ENCODE assay signal across 12 cellular contexts in genomic region chr20:38728911-38729642, GRCh38. TPM values are rescaled to one million over a fixed set of nuclear protein-coding genes. Genes with fewer than 3 reads are reported as not detected.
DNase-seq lines count a peak whose midpoint lies in the region; ATAC-seq and TF ChIP-seq lines count a peak whose summit lies in the region.
"Had no signal": no experiment of that assay in that cellular context is flagged by ENCODE, and none has a peak within 500 bp of the region (broad histone marks: within the 10 kb centered on the region; RNA-seq: fewer than 3 reads in every experiment).

No MANE protein-coding gene starts in this region.

- DNase-seq in NCI-H2196 (lab: John Stamatoyannopoulos, UW; ENCODE audit: unreplicated experiment) (peak; percentile 24), NCI-H2196 treated with DMSO at 0.1 percent for 48 hours (lab: John Stamatoyannopoulos, UW; ENCODE audit: unreplicated experiment) (no peak), NCI-H1436 treated with DMSO at 0.1 percent for 48 hours (lab: John Stamatoyannopoulos, UW) (peak; percentile 66), neural crest cell (ENCODE audit: low read depth, low spot score) (no peak), activated gamma-delta T cell (lab: John Stamatoyannopoulos, UW) (no peak)
- DNase-seq in activated naive CD4-positive, alpha-beta T cell treated with anti-CD3 and anti-CD28 coated beads, Interleukin-2, amount 10 ng/mL, durations not matched to agents 7 days and 5 days, result no peak
- DNase-seq: ACHN, HCEC 1CT had no signal

- no peak for TF ChIP-seq CTCF in neural crest cell (conservative IDR thresholded peaks at IDR 0.05)

- H3K4me3 Mint-ChIP-seq in activated naive CD4-positive, alpha-beta T cell treated with anti-CD3 and anti-CD28 coated beads, Interleukin-2, amount 10 ng/mL, durations not matched to agents 7 days and 5 days, result peak overlapping the region; percentile 49
- peak overlapping the region; percentile 47 for H3K4me3 Mint-ChIP-seq in neural crest cell

- H3K4me1 Mint-ChIP-seq in activated naive CD4-positive, alpha-beta T cell treated with anti-CD3 and anti-CD28 coated beads, Interleukin-2, amount 10 ng/mL, durations not matched to agents 7 days and 5 days, result peaks cover 55% of the 10 kb centered on the region
- peaks cover 44% of the 10 kb centered on the region for H3K4me1 Mint-ChIP-seq in neural crest cell

- peaks cover 100% of the 10 kb centered on the region for H3K27me3 Mint-ChIP-seq in activated naive CD4-positive, alpha-beta T cell treated with anti-CD3 and anti-CD28 coated beads, Interleukin-2, amount 10 ng/mL, durations not matched to agents 7 days and 5 days
- peaks cover 100% of the 10 kb centered on the region for H3K27me3 Mint-ChIP-seq in neural crest cell (ENCODE audit: low read depth)

- peaks cover 26% of the 10 kb centered on the region for H3K36me3 Mint-ChIP-seq in activated naive CD4-positive, alpha-beta T cell treated with anti-CD3 and anti-CD28 coated beads, Interleukin-2, amount 10 ng/mL, durations not matched to agents 7 days and 5 days
- H3K36me3 Mint-ChIP-seq in neural crest cell (ENCODE audit: low read depth), result peaks cover 2% of the 10 kb centered on the region

- ATAC-seq in HG02852 (IDR thresholded peaks at IDR 0.05; ENCODE audit: unreplicated experiment) (no peak), GM19463 (IDR thresholded peaks at IDR 0.05; ENCODE audit: unreplicated experiment) (no peak)
- ATAC-seq: K562 had no signal

- H3K27ac Mint-ChIP-seq in activated naive CD4-positive, alpha-beta T cell treated with anti-CD3 and anti-CD28 coated beads, Interleukin-2, amount 10 ng/mL, durations not matched to agents 7 days and 5 days, result peak overlapping the region; percentile 64
- H3K27ac Mint-ChIP-seq in neural crest cell (ENCODE audit: unreplicated experiment), result no peak overlapping the region

- no peaks in the 10 kb centered on the region for H3K9me3 Mint-ChIP-seq in activated naive CD4-positive, alpha-beta T cell treated with anti-CD3 and anti-CD28 coated beads, Interleukin-2, amount 10 ng/mL, durations not matched to agents 7 days and 5 days
- H3K9me3 Mint-ChIP-seq in neural crest cell, result no peaks in the 10 kb centered on the region

- CTCF ChIA-PET in activated naive CD4-positive, alpha-beta T cell treated with anti-CD3 and anti-CD28 coated beads, Interleukin-2, amount 10 ng/mL, durations not matched to agents 7 days and 5 days (lab: Charles Lee), result interaction anchor here (1.3 kb wide), 1 partner anchor 76 kb away, joined by 3 read pairs; the partner anchor contains the start of gene PPP1R16B

RNA-seq across cellular contexts. Expression of gene SLC32A1, which starts 4.8 kb away (rescaled TPM):
- total RNA-seq in neural crest cell, result 0.09 and 0.16 TPM in 2 replicates
- total RNA-seq: K562, SJSA1 had no signal

RNA-seq across cellular contexts. Expression of gene ACTR5, which starts 19.2 kb away (rescaled TPM):
- 14.3 and 14.9 TPM in 2 replicates for total RNA-seq in neural crest cell

Comparison
In these comparisons a context has a peak if more than half of its experiments do, and no peak if none do; other contexts are left out.
1. DNase-seq: peak in NCI-H2196 (single experiment) and NCI-H1436 treated with DMSO at 0.1 percent for 48 hours (single experiment); none in NCI-H2196 treated with DMSO at 0.1 percent for 48 hours (single experiment), activated naive CD4-positive, alpha-beta T cell treated with anti-CD3 and anti-CD28 coated beads, Interleukin-2, amount 10 ng/mL, durations not matched to agents 7 days and 5 days (single experiment), neural crest cell (single experiment) and activated gamma-delta T cell (single experiment).